In the genomic region with DNA sequence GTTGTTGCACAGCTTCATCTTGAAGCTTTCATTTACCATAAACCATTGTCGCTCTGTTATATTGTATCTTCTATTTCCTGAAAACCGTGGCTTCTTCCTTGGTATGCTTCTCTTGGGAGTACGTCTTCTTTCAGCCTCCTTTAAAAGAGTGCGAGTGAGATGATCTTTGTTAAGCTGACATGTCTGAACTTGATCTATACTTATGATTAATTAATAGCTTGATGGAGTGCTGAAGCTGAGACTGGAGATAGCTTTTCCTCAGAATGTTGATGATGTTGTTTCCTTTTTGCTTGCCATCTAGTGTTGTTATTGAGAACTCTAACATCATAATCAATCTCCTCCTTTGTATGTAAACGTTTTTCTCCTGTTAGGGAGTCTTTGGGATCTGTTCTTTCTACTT, we compare ENCODE assay signal across 2 cellular contexts.
TF ChIP-seq lines count a peak whose summit lies in the region.

No MANE protein-coding gene starts in this region.

TF ChIP-seq in HCT116, 20 proteins besides CTCF, POLR2A, EP300 and RAD21:
- TF ChIP-seq POLR2AphosphoS5 (IDR thresholded peaks at IDR 0.05; ENCODE audit: low read depth, low read length) (no peak), TCF7L2 (IDR thresholded peaks at IDR 0.05; ENCODE audit: borderline replicate concordance, extremely low read depth, insufficient read depth, insufficient read length) (no peak), EZH2 (IDR thresholded peaks at IDR 0.05) (no peak), SIN3A (IDR thresholded peaks at IDR 0.05; ENCODE audit: low read depth) (no peak), SP1 (IDR thresholded peaks at IDR 0.05; ENCODE audit: low read depth) (no peak), CEBPB (IDR thresholded peaks at IDR 0.05; ENCODE audit: low read depth) (no peak), YY1 (IDR thresholded peaks at IDR 0.05; ENCODE audit: extremely low read depth, insufficient replicate concordance, low read depth, low read length) (no peak), CBX3 (IDR thresholded peaks at IDR 0.05; ENCODE audit: low read depth) (no peak)
- TF ChIP-seq, protein P1, sequence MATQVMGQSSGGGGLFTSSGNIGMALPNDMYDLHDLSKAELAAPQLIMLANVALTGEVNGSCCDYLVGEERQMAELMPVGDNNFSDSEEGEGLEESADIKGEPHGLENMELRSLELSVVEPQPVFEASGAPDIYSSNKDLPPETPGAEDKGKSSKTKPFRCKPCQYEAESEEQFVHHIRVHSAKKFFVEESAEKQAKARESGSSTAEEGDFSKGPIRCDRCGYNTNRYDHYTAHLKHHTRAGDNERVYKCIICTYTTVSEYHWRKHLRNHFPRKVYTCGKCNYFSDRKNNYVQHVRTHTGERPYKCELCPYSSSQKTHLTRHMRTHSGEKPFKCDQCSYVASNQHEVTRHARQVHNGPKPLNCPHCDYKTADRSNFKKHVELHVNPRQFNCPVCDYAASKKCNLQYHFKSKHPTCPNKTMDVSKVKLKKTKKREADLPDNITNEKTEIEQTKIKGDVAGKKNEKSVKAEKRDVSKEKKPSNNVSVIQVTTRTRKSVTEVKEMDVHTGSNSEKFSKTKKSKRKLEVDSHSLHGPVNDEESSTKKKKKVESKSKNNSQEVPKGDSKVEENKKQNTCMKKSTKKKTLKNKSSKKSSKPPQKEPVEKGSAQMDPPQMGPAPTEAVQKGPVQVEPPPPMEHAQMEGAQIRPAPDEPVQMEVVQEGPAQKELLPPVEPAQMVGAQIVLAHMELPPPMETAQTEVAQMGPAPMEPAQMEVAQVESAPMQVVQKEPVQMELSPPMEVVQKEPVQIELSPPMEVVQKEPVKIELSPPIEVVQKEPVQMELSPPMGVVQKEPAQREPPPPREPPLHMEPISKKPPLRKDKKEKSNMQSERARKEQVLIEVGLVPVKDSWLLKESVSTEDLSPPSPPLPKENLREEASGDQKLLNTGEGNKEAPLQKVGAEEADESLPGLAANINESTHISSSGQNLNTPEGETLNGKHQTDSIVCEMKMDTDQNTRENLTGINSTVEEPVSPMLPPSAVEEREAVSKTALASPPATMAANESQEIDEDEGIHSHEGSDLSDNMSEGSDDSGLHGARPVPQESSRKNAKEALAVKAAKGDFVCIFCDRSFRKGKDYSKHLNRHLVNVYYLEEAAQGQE (IDR thresholded peaks at IDR 0.05; ENCODE audit: low read depth): no peak
- TF ChIP-seq, protein P2, sequence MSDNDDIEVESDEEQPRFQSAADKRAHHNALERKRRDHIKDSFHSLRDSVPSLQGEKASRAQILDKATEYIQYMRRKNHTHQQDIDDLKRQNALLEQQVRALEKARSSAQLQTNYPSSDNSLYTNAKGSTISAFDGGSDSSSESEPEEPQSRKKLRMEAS (IDR thresholded peaks at IDR 0.05): no peak

TF ChIP-seq in endothelial cell of umbilical vein, 7 proteins besides CTCF, POLR2A, EP300 and RAD21:
- no peak for TF ChIP-seq EZH2 (IDR thresholded peaks at IDR 0.05; ENCODE audit: borderline replicate concordance, low read depth, low read length, severe bottlenecking)
- TF ChIP-seq, protein P2 (IDR thresholded peaks at IDR 0.05; ENCODE audit: insufficient read depth, insufficient read length): no peak
- no peak for TF ChIP-seq FOS (IDR thresholded peaks at IDR 0.05; ENCODE audit: borderline replicate concordance, insufficient read depth, low read length)
- no peak for TF ChIP-seq MYC (IDR thresholded peaks at IDR 0.05; ENCODE audit: low read depth, low read length)
- TF ChIP-seq GATA2 (IDR thresholded peaks at IDR 0.05; ENCODE audit: insufficient read depth, insufficient read length, low read depth, low read length): no peak
- TF ChIP-seq JUN (IDR thresholded peaks at IDR 0.05; ENCODE audit: borderline replicate concordance, insufficient read depth, insufficient read length, low read depth): no peak
- TF ChIP-seq POLR2AphosphoS5 (IDR thresholded peaks at IDR 0.05; ENCODE audit: insufficient read depth, low read depth, low read length): no peak
